ENCODE assay signal across 15 cellular contexts in genomic region chr17:17139972-17140589, GRCh38.
DNase-seq lines count a peak whose midpoint lies in the region; ATAC-seq and TF ChIP-seq lines count a peak whose summit lies in the region.
"Had no signal": no experiment of that assay in that cellular context is flagged by ENCODE, and none has a peak within 500 bp of the region (broad histone marks: within the 10 kb centered on the region; RNA-seq: fewer than 3 reads in every experiment).

No MANE protein-coding gene starts in this region.

- H3K27me3 ChIP-seq in BLaER1 = no peaks in the 10 kb centered on the region
- H3K27me3 ChIP-seq in GM23338 (ENCODE audit: insufficient read depth) = no peaks in the 10 kb centered on the region
- no peaks in the 10 kb centered on the region for H3K27me3 ChIP-seq in prostate gland (replicated peaks; ENCODE audit: insufficient read depth)

- no peak overlapping the region for H3K27ac Mint-ChIP-seq in GM23338
- peak overlapping the region; percentile 46 to 72 for H3K27ac Mint-ChIP-seq in effector memory CD8-positive, alpha-beta T cell
- no peak overlapping the region for H3K27ac Mint-ChIP-seq in activated CD4-positive, alpha-beta memory T cell treated with anti-CD3 and anti-CD28 coated beads for 36 hours
- no peak overlapping the region for H3K27ac Mint-ChIP-seq in endothelial cell (ENCODE audit: unreplicated experiment)
- H3K27ac Mint-ChIP-seq: activated CD4-positive, alpha-beta T cell treated with anti-CD3 and anti-CD28 coated beads, Interleukin-2, amount 10 ng/mL, durations not matched to agents 24 days and 14 days; activated T-cell treated with anti-CD3 and anti-CD28 coated beads, Interleukin-2, amount 50 U/mL, for 72 hours; T-helper 2 cell treated with Interferon-gamma antibody and Interleukin-4, amounts not matched to agents 5 μg/mL and 100 μg/mL, for 36 hours had no signal

- TF ChIP-seq POLR2A in prostate gland (IDR thresholded peaks at IDR 0.05) = no peak

- peak; percentile 36 for DNase-seq in GM23338 (ENCODE audit: low spot score)
- peak; percentile 80 to 90 for DNase-seq in NCI-H526 (lab: John Stamatoyannopoulos, UW)
- no peak for DNase-seq in effector memory CD8-positive, alpha-beta T cell
- DNase-seq in activated CD4-positive, alpha-beta memory T cell treated with anti-CD3 and anti-CD28 coated beads for 36 hours = no peak
- DNase-seq in endothelial cell (ENCODE audit: low spot score) = no peak
- DNase-seq in prostate gland (ENCODE audit: low spot score) = no peak
- DNase-seq in hepatic stellate cell (ENCODE audit: low spot score) = no peak
- DNase-seq: activated CD4-positive, alpha-beta T cell treated with anti-CD3 and anti-CD28 coated beads, Interleukin-2, amount 10 ng/mL, durations not matched to agents 24 days and 14 days; activated T-cell treated with anti-CD3 and anti-CD28 coated beads, Interleukin-2, amount 50 U/mL, for 72 hours; amniotic stem cell; CD8-positive, alpha-beta memory T cell; NCI-H1092 treated with DMSO at 0.1 percent for 48 hours had no signal

- TF ChIP-seq CTCF in GM23338 (conservative IDR thresholded peaks at IDR 0.05; ENCODE audit: low read depth in 2 of 2) = no peak
- TF ChIP-seq CTCF in endothelial cell (IDR thresholded peaks at IDR 0.05; ENCODE audit: unreplicated experiment) = no peak
- no peak for TF ChIP-seq CTCF in prostate gland (IDR thresholded peaks at IDR 0.05)

- H3K9me2 ChIP-seq in GM23338 (ENCODE audit: insufficient read depth) = no peaks in the 10 kb centered on the region

- H4K20me1 ChIP-seq in BLaER1 (peaks cover 93% of the 10 kb centered on the region), GM23338 (replicated peaks; ENCODE audit: insufficient read depth) (peaks cover 3% of the 10 kb centered on the region)

- H3K4me2 ChIP-seq in BLaER1 (peak overlapping the region; percentile 89), GM23338 (no peak overlapping the region)

- no peak overlapping the region for H3K9ac ChIP-seq in BLaER1

- H3F3A ChIP-seq in GM23338 (replicated peaks; ENCODE audit: low read depth) = no peaks in the 10 kb centered on the region

- ATAC-seq in GM23338 = peak; percentile 60
- peak; percentile 34 for ATAC-seq in effector memory CD8-positive, alpha-beta T cell (replicated peaks)
- ATAC-seq: activated T-cell treated with anti-CD3 and anti-CD28 coated beads, Interleukin-2, amount 50 U/mL, for 72 hours had no signal

- CTCF ChIA-PET in activated CD4-positive, alpha-beta memory T cell treated with anti-CD3 and anti-CD28 coated beads for 36 hours (lab: Charles Lee) = no interaction called here

- H3K4me3 ChIP-seq in BLaER1 = no peak overlapping the region
- H3K4me3 ChIP-seq in GM23338 = no peak overlapping the region
- H3K4me3 ChIP-seq in prostate gland = no peak overlapping the region
- H3K4me3 ChIP-seq: skin epidermis had no signal

- peaks cover 85% of the 10 kb centered on the region for H3K36me3 ChIP-seq in BLaER1
- H3K36me3 ChIP-seq in GM23338 (ENCODE audit: insufficient read depth) = no peaks in the 10 kb centered on the region; the same call in 1 of the 2 replicates
- H3K36me3 ChIP-seq in prostate gland = peaks cover 21 to 31% of the 10 kb centered on the region in 2 donors

- peaks cover 26% of the 10 kb centered on the region for H3K4me1 Mint-ChIP-seq in GM23338
- peaks cover 0 to 18% of the 10 kb centered on the region in 2 donors for H3K4me1 Mint-ChIP-seq in effector memory CD8-positive, alpha-beta T cell (ENCODE audit: low read depth in 2 of 2)
- peaks cover 17% of the 10 kb centered on the region for H3K4me1 Mint-ChIP-seq in activated CD4-positive, alpha-beta memory T cell treated with anti-CD3 and anti-CD28 coated beads for 36 hours (ENCODE audit: low read depth)
- H3K4me1 Mint-ChIP-seq in endothelial cell (ENCODE audit: unreplicated experiment) = peaks cover 35% of the 10 kb centered on the region

- no peaks in the 10 kb centered on the region for H3K79me2 ChIP-seq in GM23338 (replicated peaks; ENCODE audit: insufficient read depth)

- WGBS in prostate gland = 50% methylated on average over 7 of the region's 7 CpGs

- H3K9me3 ChIP-seq in BLaER1 (no peaks in the 10 kb centered on the region), prostate gland (no peaks in the 10 kb centered on the region)

- POLR2A ChIA-PET in activated CD4-positive, alpha-beta memory T cell treated with anti-CD3 and anti-CD28 coated beads for 36 hours (lab: Charles Lee) = no interaction called here

- peaks cover 24% of the 10 kb centered on the region for H3K36me3 Mint-ChIP-seq in GM23338 (ENCODE audit: low read depth)
- peaks cover 45% of the 10 kb centered on the region for H3K36me3 Mint-ChIP-seq in effector memory CD8-positive, alpha-beta T cell (ENCODE audit: insufficient read depth)
- H3K36me3 Mint-ChIP-seq in activated CD4-positive, alpha-beta memory T cell treated with anti-CD3 and anti-CD28 coated beads for 36 hours = peaks cover 6% of the 10 kb centered on the region
- peaks cover 43% of the 10 kb centered on the region for H3K36me3 Mint-ChIP-seq in endothelial cell (ENCODE audit: low read depth, unreplicated experiment)

- intact Hi-C loops in activated CD4-positive, alpha-beta memory T cell treated with anti-CD3 and anti-CD28 coated beads for 36 hours (cut with micrococcal nuclease) = no loop called here
- intact Hi-C loops in prostate gland (cut with DNase I) = loop anchor here (5.0 kb wide), 2 partner anchors 97 to 162 kb away; partner anchors contain the start of genes FLCN and NT5M

- H2AFZ ChIP-seq in GM23338 = no peak overlapping the region

- H3K4me3 Mint-ChIP-seq in GM23338 (no peak overlapping the region), endothelial cell (ENCODE audit: unreplicated experiment) (no peak overlapping the region)
- no peak overlapping the region for H3K4me3 Mint-ChIP-seq in effector memory CD8-positive, alpha-beta T cell
- H3K4me3 Mint-ChIP-seq in activated CD4-positive, alpha-beta memory T cell treated with anti-CD3 and anti-CD28 coated beads for 36 hours = no peak overlapping the region
- H3K4me3 Mint-ChIP-seq: activated CD4-positive, alpha-beta T cell treated with anti-CD3 and anti-CD28 coated beads, Interleukin-2, amount 10 ng/mL, durations not matched to agents 24 days and 14 days; activated T-cell treated with anti-CD3 and anti-CD28 coated beads, Interleukin-2, amount 50 U/mL, for 72 hours; T-helper 2 cell treated with Interferon-gamma antibody and Interleukin-4, amounts not matched to agents 5 μg/mL and 100 μg/mL, for 36 hours had no signal

- H3K27ac ChIP-seq in BLaER1 = peak overlapping the region; percentile 55; the same call in 1 of the 2 replicates
- H3K27ac ChIP-seq in GM23338 (ENCODE audit: low read depth) = no peak overlapping the region
- no peak overlapping the region for H3K27ac ChIP-seq in prostate gland

- H3K4me1 ChIP-seq in BLaER1 = peaks cover 88% of the 10 kb centered on the region
- 0 out of 2 replicates have a peak, but pooled peaks cover 5% of the 10 kb centered on the region for H3K4me1 ChIP-seq in GM23338 (ENCODE audit: insufficient read depth)
- no peaks in the 10 kb centered on the region for H3K4me1 ChIP-seq in prostate gland (replicated peaks)

- no peaks in the 10 kb centered on the region; the same call in 2 of the 3 replicates for H3K9me3 Mint-ChIP-seq in GM23338
- H3K9me3 Mint-ChIP-seq in effector memory CD8-positive, alpha-beta T cell = no peaks in the 10 kb centered on the region
- H3K9me3 Mint-ChIP-seq in activated CD4-positive, alpha-beta memory T cell treated with anti-CD3 and anti-CD28 coated beads for 36 hours = no peaks in the 10 kb centered on the region
- H3K9me3 Mint-ChIP-seq in endothelial cell (ENCODE audit: unreplicated experiment) = no peaks in the 10 kb centered on the region
- H3K9me3 Mint-ChIP-seq: activated CD4-positive, alpha-beta T cell treated with anti-CD3 and anti-CD28 coated beads, Interleukin-2, amount 10 ng/mL, durations not matched to agents 24 days and 14 days; activated T-cell treated with anti-CD3 and anti-CD28 coated beads, Interleukin-2, amount 50 U/mL, for 72 hours; CD8-positive, alpha-beta memory T cell; T-helper 2 cell treated with Interferon-gamma antibody and Interleukin-4, amounts not matched to agents 5 μg/mL and 100 μg/mL, for 36 hours had no signal

- H3K27me3 Mint-ChIP-seq in GM23338 (ENCODE audit: insufficient read depth, low read depth, poor library complexity) (peaks cover 14% of the 10 kb centered on the region), endothelial cell (ENCODE audit: unreplicated experiment) (peaks cover 13% of the 10 kb centered on the region)
- no peaks in the 10 kb centered on the region for H3K27me3 Mint-ChIP-seq in effector memory CD8-positive, alpha-beta T cell
- H3K27me3 Mint-ChIP-seq in activated CD4-positive, alpha-beta memory T cell treated with anti-CD3 and anti-CD28 coated beads for 36 hours = no peaks in the 10 kb centered on the region
- H3K27me3 Mint-ChIP-seq: activated CD4-positive, alpha-beta T cell treated with anti-CD3 and anti-CD28 coated beads, Interleukin-2, amount 10 ng/mL, durations not matched to agents 24 days and 14 days; CD8-positive, alpha-beta memory T cell had no signal

TF ChIP-seq in GM23338, 12 proteins besides CTCF, POLR2A, EP300 and RAD21 (continues in another document):
- no peak for TF ChIP-seq CREB1 (CRISPR knock-in tag; IDR thresholded peaks at IDR 0.05; ENCODE audit: low read depth)

Comparison
In these comparisons a context has a peak if more than half of its experiments do, and no peak if none do; other contexts are left out.
1. DNase-seq: peak in GM23338 (single experiment) and NCI-H526 (2 of 2); none in effector memory CD8-positive, alpha-beta T cell (0 of 3), activated CD4-positive, alpha-beta memory T cell treated with anti-CD3 and anti-CD28 coated beads for 36 hours (single experiment), endothelial cell (single experiment), prostate gland (single experiment) and hepatic stellate cell (single experiment).
2. H3K27ac Mint-ChIP-seq: peak in effector memory CD8-positive, alpha-beta T cell (2 of 2); none in GM23338 (single experiment), activated CD4-positive, alpha-beta memory T cell treated with anti-CD3 and anti-CD28 coated beads for 36 hours (single experiment) and endothelial cell (single experiment).